4 cellular contexts compared by ENCODE assay signal in the genomic region with DNA sequence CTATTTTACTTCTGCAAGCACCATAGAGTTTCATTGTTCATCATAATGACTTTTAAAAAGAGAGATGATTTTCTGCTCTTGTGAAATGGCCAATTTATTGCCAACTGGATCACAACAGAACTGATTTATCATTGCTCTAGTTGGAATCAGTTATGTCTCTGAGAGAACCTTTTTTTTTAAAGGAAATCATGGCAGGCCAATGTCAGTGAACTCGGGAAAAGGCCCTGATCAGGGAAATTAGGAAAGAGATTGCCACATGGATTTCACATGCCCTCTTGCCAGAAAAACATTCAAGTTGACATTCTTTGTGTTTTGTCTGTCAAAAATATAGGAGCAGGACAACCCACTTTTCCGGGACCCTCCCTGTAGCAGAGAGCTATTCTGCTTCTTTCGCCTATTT.
"Had no signal": no experiment of that assay in that cellular context is flagged by ENCODE, and none has a peak within 500 bp of the region (broad histone marks: within the 10 kb centered on the region; RNA-seq: fewer than 3 reads in every experiment).

No MANE protein-coding gene starts in this region.

- H3K4me3 ChIP-seq: K562 had no signal

- DNase-seq: IMR-90, KBM-7 had no signal

- ATAC-seq: HepG2, K562 had no signal
